ENCODE assay signal across 30 cellular contexts in the genomic region with DNA sequence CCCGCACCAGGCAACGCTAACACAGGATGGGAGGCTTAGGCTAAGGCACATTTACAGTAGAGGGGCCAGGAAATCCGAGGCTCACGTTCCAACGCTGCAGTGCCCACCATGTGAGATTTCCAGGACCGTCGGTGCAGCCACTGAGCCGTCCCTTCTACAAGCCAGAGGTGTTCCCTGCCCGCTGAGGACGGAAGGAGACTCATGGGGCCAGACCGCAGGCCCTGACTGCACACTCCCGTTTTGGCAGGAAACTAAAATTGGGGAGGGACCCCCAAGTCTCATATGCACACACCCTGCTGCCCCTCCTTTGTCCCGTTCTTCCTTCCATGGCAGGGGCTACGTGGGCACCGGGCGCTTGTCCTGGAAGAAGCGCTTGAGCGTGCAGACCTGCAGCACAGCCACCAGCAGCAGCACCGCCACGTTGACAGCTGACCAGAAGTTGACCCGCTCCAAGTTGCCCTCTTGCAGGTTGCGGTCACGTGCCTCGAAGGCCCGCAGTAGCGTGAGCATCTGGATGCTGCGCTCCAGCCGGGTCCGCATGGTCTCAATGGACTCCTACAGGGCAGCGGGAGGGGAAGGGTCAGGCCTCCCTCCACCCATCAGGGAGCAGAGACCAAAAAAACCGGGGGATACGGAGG. TPM values are rescaled to one million over a fixed set of nuclear protein-coding genes. Genes with fewer than 3 reads are reported as not detected.
DNase-seq lines count a peak whose midpoint lies in the region; ATAC-seq, FAIRE-seq and TF ChIP-seq lines count a peak whose summit lies in the region.
"Had no signal": no experiment of that assay in that cellular context is flagged by ENCODE, and none has a peak within 500 bp of the region (broad histone marks: within the 10 kb centered on the region; RNA-seq: fewer than 3 reads in every experiment).

No MANE protein-coding gene starts in this region.

- peak overlapping the region; percentile 49 for H3K27ac Mint-ChIP-seq in activated CD8-positive, alpha-beta memory T cell treated with anti-CD3 and anti-CD28 coated beads, Interleukin-2, amount 10 ng/mL, durations not matched to agents 7 days and 5 days
- H3K27ac Mint-ChIP-seq in IgD-negative memory B cell, result peak overlapping the region in 2 of 3 donors; percentile 31 to 59
- H3K27ac Mint-ChIP-seq: activated CD4-positive, alpha-beta memory T cell treated with anti-CD3 and anti-CD28 coated beads, Interleukin-2, amount 10 ng/mL, durations not matched to agents 7 days and 5 days; activated naive CD4-positive, alpha-beta T cell treated with anti-CD3 and anti-CD28 coated beads, Interleukin-2, amount 50 U/mL, for 24 hours; activated T-helper 2 cell treated with anti-CD3 and anti-CD28 coated beads, Interferon-gamma antibody, Interleukin-2, Interleukin-4, amounts not matched to agents 10 μg/mL and 5 μg/mL and 100 μg/mL, durations not matched to agents 14 hours and 24 hours and 36 hours; T-helper 2 cell treated with Interferon-gamma antibody and Interleukin-4, amounts not matched to agents 5 μg/mL and 100 μg/mL, for 36 hours had no signal

- H3K4me1 ChIP-seq in kidney (ENCODE audit: control insufficient read depth in 1 of 2, insufficient read depth in 1 of 2, low read depth in 1 of 2, low read length in 2 of 2) (peaks cover 9 to 10% of the 10 kb centered on the region in 2 donors), spleen (peaks cover 6 to 18% (median 14%) of the 10 kb centered on the region in 6 donors)

- peaks cover 7% of the 10 kb centered on the region for H3K9me3 Mint-ChIP-seq in activated CD8-positive, alpha-beta memory T cell treated with anti-CD3 and anti-CD28 coated beads, Interleukin-2, amount 10 ng/mL, durations not matched to agents 7 days and 5 days (ENCODE audit: low read depth)
- peaks cover 0 to 6% (median 1%) of the 10 kb centered on the region in 3 donors for H3K9me3 Mint-ChIP-seq in IgD-negative memory B cell
- H3K9me3 Mint-ChIP-seq: activated naive CD4-positive, alpha-beta T cell treated with anti-CD3 and anti-CD28 coated beads, Interleukin-2, amount 50 U/mL, for 24 hours had no signal

- ATAC-seq in activated CD8-positive, alpha-beta memory T cell treated with anti-CD3 and anti-CD28 coated beads, Interleukin-2, amount 10 ng/mL, durations not matched to agents 7 days and 5 days, result no peak
- no peak for ATAC-seq in HG02840 (IDR thresholded peaks at IDR 0.05; ENCODE audit: low FRiP score, unreplicated experiment)

- no peak for FAIRE-seq in kidney (lab: Jason Lieb, UNC)
- FAIRE-seq: colon, GM18507, islet of Langerhans had no signal

- H3K36me3 Mint-ChIP-seq in activated CD8-positive, alpha-beta memory T cell treated with anti-CD3 and anti-CD28 coated beads, Interleukin-2, amount 10 ng/mL, durations not matched to agents 7 days and 5 days, result peaks cover 13% of the 10 kb centered on the region
- H3K36me3 Mint-ChIP-seq in IgD-negative memory B cell, result peaks cover 2% of the 10 kb centered on the region

- H3K4me3 ChIP-seq in kidney (ENCODE audit: low read length in 2 of 2) (no peak overlapping the region), spleen (no peak overlapping the region)
- H3K4me3 ChIP-seq: ovary, suprapubic skin had no signal

- no peak overlapping the region for H3K9ac ChIP-seq in kidney (ENCODE audit: low read length in 2 of 2)

- intact Hi-C loops in kidney (cut with DNase I) (no loop called here), spleen (cut with DNase I; ENCODE audit: low total_unique reads) (no loop called here)

- TF ChIP-seq POLR2A in spleen (IDR thresholded peaks at IDR 0.05), result no peak

- H3K27ac ChIP-seq in kidney (ENCODE audit: low read depth in 2 of 2, low read length in 2 of 2) (no peak overlapping the region), spleen (no peak overlapping the region)
- H3K27ac ChIP-seq: C4-2B, epithelial cell of prostate, suprapubic skin had no signal

- H3K27me3 ChIP-seq in spleen (replicated peaks in 1 of 7), result no peaks in the 10 kb centered on the region
- H3K27me3 ChIP-seq: ovary, suprapubic skin had no signal

- no peak overlapping the region for H3K4me3 Mint-ChIP-seq in activated CD8-positive, alpha-beta memory T cell treated with anti-CD3 and anti-CD28 coated beads, Interleukin-2, amount 10 ng/mL, durations not matched to agents 7 days and 5 days
- H3K4me3 Mint-ChIP-seq in IgD-negative memory B cell, result no peak overlapping the region
- H3K4me3 Mint-ChIP-seq: activated CD4-positive, alpha-beta memory T cell treated with anti-CD3 and anti-CD28 coated beads, Interleukin-2, amount 10 ng/mL, durations not matched to agents 7 days and 5 days; activated naive CD4-positive, alpha-beta T cell treated with anti-CD3 and anti-CD28 coated beads, Interleukin-2, amount 50 U/mL, for 24 hours; T-helper 2 cell treated with Interferon-gamma antibody and Interleukin-4, amounts not matched to agents 5 μg/mL and 100 μg/mL, for 36 hours had no signal

- CTCF ChIA-PET in activated CD8-positive, alpha-beta memory T cell treated with anti-CD3 and anti-CD28 coated beads, Interleukin-2, amount 10 ng/mL, durations not matched to agents 7 days and 5 days (lab: Charles Lee), result interaction anchor here (0.6 kb wide), 1 partner anchor 34 kb away, joined by 3 read pairs; no protein-coding TSS in a partner anchor

- peaks cover 18% of the 10 kb centered on the region for H3K4me1 Mint-ChIP-seq in activated CD8-positive, alpha-beta memory T cell treated with anti-CD3 and anti-CD28 coated beads, Interleukin-2, amount 10 ng/mL, durations not matched to agents 7 days and 5 days
- peaks cover 6 to 8% (median 7%) of the 10 kb centered on the region in 3 donors for H3K4me1 Mint-ChIP-seq in IgD-negative memory B cell

- no peak for DNase-seq in activated CD8-positive, alpha-beta memory T cell treated with anti-CD3 and anti-CD28 coated beads, Interleukin-2, amount 10 ng/mL, durations not matched to agents 7 days and 5 days
- DNase-seq in activated CD8-positive, alpha-beta memory T cell treated with anti-CD3 and anti-CD28 coated beads for 24 hours, result no peak
- DNase-seq in kidney, result peak; percentile 80
- DNase-seq in spleen, result peak; percentile 74
- no peak for DNase-seq in NCI-H2107 treated with DMSO at 0.1 percent for 48 hours (lab: John Stamatoyannopoulos, UW; ENCODE audit: unreplicated experiment)
- DNase-seq in NCI-H187 (lab: John Stamatoyannopoulos, UW), result no peak
- DNase-seq: 8988T; activated CD4-positive, alpha-beta memory T cell treated with anti-CD3 and anti-CD28 coated beads, Interleukin-2, amount 10 ng/mL, durations not matched to agents 7 days and 5 days; Calu3; HCEC 1CT; midbrain; naive B cell; NCI-H1436; NCI-H345; ovary; Right ventricle myocardium superior; stimulated activated naive CD4-positive, alpha-beta T cell had no signal

- 87 to 92% (median 91%) methylated on average over 30 to 32 of the region's 32 CpGs for WGBS in spleen, 5 donors

- H3K27me3 Mint-ChIP-seq in activated CD8-positive, alpha-beta memory T cell treated with anti-CD3 and anti-CD28 coated beads, Interleukin-2, amount 10 ng/mL, durations not matched to agents 7 days and 5 days, result no peaks in the 10 kb centered on the region
- H3K27me3 Mint-ChIP-seq in IgD-negative memory B cell, result no peaks in the 10 kb centered on the region
- H3K27me3 Mint-ChIP-seq: activated CD4-positive, alpha-beta memory T cell treated with anti-CD3 and anti-CD28 coated beads, Interleukin-2, amount 10 ng/mL, durations not matched to agents 7 days and 5 days; activated naive CD4-positive, alpha-beta T cell treated with anti-CD3 and anti-CD28 coated beads, Interleukin-2, amount 50 U/mL, for 24 hours; naive B cell had no signal

- H3K9me3 ChIP-seq in kidney (ENCODE audit: control insufficient read depth in 1 of 2, low read length in 2 of 2) (peaks cover 0 to 7% of the 10 kb centered on the region in 2 donors), spleen (peaks cover 0 to 9% (median 2%) of the 10 kb centered on the region in 8 donors)
- H3K9me3 ChIP-seq: ovary, suprapubic skin had no signal

- H3K36me3 ChIP-seq in kidney (ENCODE audit: control insufficient read depth in 1 of 2, insufficient read depth in 2 of 2, low read length in 2 of 2) (peaks cover 8 to 27% of the 10 kb centered on the region in 2 donors), spleen (peaks cover 0 to 75% (median 62%) of the 10 kb centered on the region in 6 donors)
- H3K36me3 ChIP-seq: ovary had no signal

- TF ChIP-seq CTCF in kidney (IDR thresholded peaks at IDR 0.05; ENCODE audit: borderline replicate concordance, extremely low read depth, insufficient read depth) (no peak), spleen (IDR thresholded peaks at IDR 0.05 in 8 of 11, conservative IDR thresholded peaks at IDR 0.05 in 3 of 11) (no peak)

RNA-seq across cellular contexts. Expression of a gene that starts 3.2 kb away (rescaled TPM):
- total RNA-seq in activated CD8-positive, alpha-beta memory T cell treated with anti-CD3 and anti-CD28 coated beads, Interleukin-2, amount 10 ng/mL, durations not matched to agents 7 days and 5 days, result 10 to 100 TPM; 16.0 to 19.2 TPM
- polyA plus RNA-seq in IgD-negative memory B cell, result 26.9 TPM
- 36.0 TPM for total RNA-seq in kidney
- 60.6 TPM for polyA plus RNA-seq in kidney (ENCODE audit: insufficient read depth, low read depth, low replicate concordance)
- total RNA-seq in spleen, result 10 to 100 TPM; 15.2 to 30.5 (median 18.7) TPM
- polyA plus RNA-seq in spleen, result 10 to 100 TPM; 13.1 to 21.7 (median 19.8) TPM

RNA-seq across cellular contexts. Expression of a gene that starts 15.4 kb away (rescaled TPM):
- total RNA-seq in activated CD8-positive, alpha-beta memory T cell treated with anti-CD3 and anti-CD28 coated beads, Interleukin-2, amount 10 ng/mL, durations not matched to agents 7 days and 5 days, result 1 to 10 TPM; 1.2 to 1.7 TPM
- polyA plus RNA-seq in IgD-negative memory B cell (6.5 TPM), kidney (ENCODE audit: insufficient read depth, low read depth, low replicate concordance) (2.4 TPM), spleen (10 to 100 TPM; 10.2 to 15.9 (median 12.1) TPM)
- total RNA-seq in kidney (3.3 TPM), spleen (10 to 100 TPM; 11.7 to 48.1 (median 20.3) TPM)
- total RNA-seq: Calu3, glomerular endothelial cell, LHCN-M2 had no signal

RNA-seq across cellular contexts. Expression of a gene that starts 38.6 kb away (rescaled TPM):
- 10 to 100 TPM; 38.5 to 48.1 TPM for total RNA-seq in activated CD8-positive, alpha-beta memory T cell treated with anti-CD3 and anti-CD28 coated beads, Interleukin-2, amount 10 ng/mL, durations not matched to agents 7 days and 5 days
- polyA plus RNA-seq in IgD-negative memory B cell (1.4 TPM), kidney (ENCODE audit: insufficient read depth, low read depth, low replicate concordance) (21.9 TPM), spleen (10 to 100 TPM; 13.6 to 25.7 (median 13.7) TPM)
- total RNA-seq in kidney (41.2 TPM), spleen (10 to 100 TPM; 18.2 to 32.0 (median 29.4) TPM)

Comparison
In these comparisons a context has a peak if more than half of its experiments do, and no peak if none do; other contexts are left out.
1. DNase-seq: peak in kidney (single experiment) and spleen (single experiment); none in activated CD8-positive, alpha-beta memory T cell treated with anti-CD3 and anti-CD28 coated beads, Interleukin-2, amount 10 ng/mL, durations not matched to agents 7 days and 5 days (single experiment), activated CD8-positive, alpha-beta memory T cell treated with anti-CD3 and anti-CD28 coated beads for 24 hours (single experiment), NCI-H2107 treated with DMSO at 0.1 percent for 48 hours (single experiment) and NCI-H187 (0 of 2).